Comparison of ENCODE assay signal across 26 cellular contexts in the genomic region with DNA sequence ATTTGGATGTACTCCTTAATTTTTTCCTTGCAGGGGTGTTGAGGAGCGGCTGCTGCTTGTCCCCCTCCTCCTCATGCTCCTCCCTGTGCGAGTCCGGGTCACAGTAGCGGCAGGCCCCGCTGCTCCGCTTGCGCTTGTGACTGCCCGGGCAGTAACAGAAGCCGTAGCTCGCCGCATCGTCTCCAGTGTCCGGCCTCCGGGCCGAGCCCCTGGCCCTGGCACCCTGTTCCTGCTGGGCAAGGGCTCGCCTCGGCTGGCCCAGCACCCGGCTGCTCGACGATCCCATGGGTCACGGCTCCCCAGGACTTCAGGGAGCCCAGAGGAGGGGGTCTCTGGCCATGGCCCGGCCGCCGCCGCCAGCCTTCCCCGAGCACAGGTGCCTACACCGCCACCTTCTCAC. TPM values are rescaled to one million over a fixed set of nuclear protein-coding genes. Genes with fewer than 3 reads are reported as not detected.
A peak's percentile ranks its signal among the peaks of the same experiment; 100 is the strongest.
DNase-seq lines count a peak whose midpoint lies in the region; ATAC-seq and TF ChIP-seq lines count a peak whose summit lies in the region.
"Had no signal": no experiment of that assay in that cellular context is flagged by ENCODE, and none has a peak within 500 bp of the region (broad histone marks: within the 10 kb centered on the region; RNA-seq: fewer than 3 reads in every experiment).

A gene with protein sequence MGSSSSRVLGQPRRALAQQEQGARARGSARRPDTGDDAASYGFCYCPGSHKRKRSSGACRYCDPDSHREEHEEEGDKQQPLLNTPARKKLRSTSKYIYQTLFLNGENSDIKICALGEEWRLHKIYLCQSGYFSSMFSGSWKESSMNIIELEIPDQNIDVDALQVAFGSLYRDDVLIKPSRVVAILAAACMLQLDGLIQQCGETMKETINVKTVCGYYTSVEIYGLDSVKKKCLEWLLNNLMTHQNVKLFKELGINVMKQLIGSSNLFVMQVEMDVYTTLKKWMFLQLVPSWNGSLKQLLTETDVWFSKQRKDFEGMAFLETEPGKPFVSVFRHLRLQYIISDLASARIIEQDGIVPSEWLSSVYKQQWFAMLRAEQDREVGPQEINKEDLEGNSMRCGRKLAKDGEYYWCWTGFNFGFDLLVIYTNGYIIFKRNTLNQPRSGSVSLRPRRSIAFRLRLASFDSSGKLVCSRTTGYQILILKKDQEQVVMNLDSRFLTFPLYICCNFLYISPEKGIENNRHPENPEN (minus strand): TSS at position 358 of the 400 bp plus-strand sequence. CDS start 72 bp downstream, at position 286.

- peaks cover 4% of the 10 kb centered on the region for H3K27me3 Mint-ChIP-seq in neural crest cell (ENCODE audit: low read depth)

- TF ChIP-seq EP300 in SK-N-SH (IDR thresholded peaks at IDR 0.05; ENCODE audit: borderline replicate concordance in 1 of 2, low read depth in 1 of 2, low read length in 1 of 2), result no peak

- no peak for TF ChIP-seq RAD21 in SK-N-SH (IDR thresholded peaks at IDR 0.05; ENCODE audit: low read length)

- H3K4me3 ChIP-seq in SK-N-SH (ENCODE audit: low read depth in 2 of 2, low read length in 1 of 2), result peak within 1 kb of the TSS in 1 of 2 experiments; percentile 21; a peak in 2 of 4 replicates
- H3K4me3 ChIP-seq in HAP-1, result no peak within 1 kb of the TSS
- H3K4me3 ChIP-seq: BLaER1 treated with 17β-estradiol and CSF1 and Interleukin-3, amounts not matched to agents 10 nM and 100 nM; SJSA1 had no signal

- no peaks in the 10 kb centered on the region for H4K20me1 ChIP-seq in SK-N-SH (ENCODE audit: insufficient read depth)
- H4K20me1 ChIP-seq: BLaER1 treated with 17β-estradiol and CSF1 and Interleukin-3, amounts not matched to agents 10 nM and 100 nM had no signal

- no peaks in the 10 kb centered on the region for H3K36me3 Mint-ChIP-seq in neural crest cell (ENCODE audit: low read depth)
- H3K36me3 Mint-ChIP-seq: CD8-positive, alpha-beta T cell had no signal

- WGBS in SK-N-SH (ENCODE audit: low lambda C conversion rate), result 69% methylated on average over 12 of the region's 27 CpGs

- no peaks in the 10 kb centered on the region for H3F3A ChIP-seq in SK-N-SH (replicated peaks; ENCODE audit: insufficient read depth)

- peak within 1 kb of the TSS; percentile 76; the same call in 1 of the 2 replicates for H2AFZ ChIP-seq in SK-N-SH (ENCODE audit: low read depth)

- no peaks in the 10 kb centered on the region for H3K36me3 ChIP-seq in SK-N-SH (replicated peaks in 1 of 2; ENCODE audit: control insufficient read depth in 1 of 2, insufficient read depth in 2 of 2, low read length in 1 of 2)
- H3K36me3 ChIP-seq in HAP-1 (replicated peaks), result no peaks in the 10 kb centered on the region
- H3K36me3 ChIP-seq: BLaER1 treated with 17β-estradiol and CSF1 and Interleukin-3, amounts not matched to agents 10 nM and 100 nM; SJSA1 had no signal

- POLR2A ChIA-PET in SK-N-SH (lab: Yijun Ruan, JAX), result interaction anchor here (1.5 kb wide), 1 partner anchor 17 kb away, joined by 11 read pairs; a partner anchor contains a TSS

- H3K9me2 ChIP-seq in SK-N-SH, result no peaks in the 10 kb centered on the region

- in situ Hi-C loops in HAP-1 (cut with MboI; ENCODE audit: low sequenced_read_pairs), result no loop called here

- H3K4me1 ChIP-seq in SK-N-SH (ENCODE audit: control insufficient read depth in 1 of 2, insufficient read depth in 2 of 2, low read depth in 1 of 2, low read length in 1 of 2), result no peaks in the 10 kb centered on the region; a peak in 1 of 4 replicates
- peaks cover 5% of the 10 kb centered on the region for H3K4me1 ChIP-seq in HAP-1
- H3K4me1 ChIP-seq: SJSA1 had no signal

- H3K27me3 ChIP-seq in SK-N-SH (ENCODE audit: insufficient read depth) (no peaks in the 10 kb centered on the region), HAP-1 (ENCODE audit: low read depth) (no peaks in the 10 kb centered on the region)
- H3K27me3 ChIP-seq: BLaER1 treated with 17β-estradiol and CSF1 and Interleukin-3, amounts not matched to agents 10 nM and 100 nM had no signal

- DNase-seq in NCI-H146 (lab: John Stamatoyannopoulos, UW) (peak; percentile 24), NCI-H146 treated with DMSO at 0.1 percent for 48 hours (lab: John Stamatoyannopoulos, UW; ENCODE audit: unreplicated experiment) (no peak), SK-N-SH (peak; percentile 75), neural crest cell (ENCODE audit: low read depth, low spot score) (no peak), HAP-1 (ENCODE audit: low spot score in 2 of 2) (no peak), C1 segment of cervical spinal cord (lab: John Stamatoyannopoulos, UW) (no peak), COLO668 (lab: John Stamatoyannopoulos, UW; ENCODE audit: unreplicated experiment) (no peak)
- DNase-seq: ACHN; Calu3; CD8-positive, alpha-beta T cell; HFFc6; NCI-H1105 treated with DMSO at 0.1 percent for 48 hours; NCI-H1694 treated with DMSO at 0.1 percent for 48 hours; NCI-H2081 treated with DMSO at 0.1 percent for 48 hours; NCI-H2171 treated with DMSO at 0.1 percent for 48 hours; NCI-H446 treated with DMSO at 0.1 percent for 48 hours; NK-92 treated with Interleukin-12 subunit alpha and Interleukin-12 subunit beta, amount 100 ng/mL, for 24 hours; SW 1271; T-helper 17 cell had no signal

- no peak for ATAC-seq in GM19452 (IDR thresholded peaks at IDR 0.05; ENCODE audit: unreplicated experiment)
- ATAC-seq: CD8-positive, alpha-beta T cell; Right ventricle myocardium inferior; T-helper 17 cell had no signal

- H3K27ac ChIP-seq in SK-N-SH (ENCODE audit: low read depth in 2 of 2, low read length in 1 of 2), result no peak within 1 kb of the TSS
- H3K27ac ChIP-seq: 22Rv1; BLaER1 treated with 17β-estradiol and CSF1 and Interleukin-3, amounts not matched to agents 10 nM and 100 nM; KMS-11; SJSA1 had no signal

- H3K9me3 ChIP-seq in SK-N-SH (no peaks in the 10 kb centered on the region), HAP-1 (no peaks in the 10 kb centered on the region)
- H3K9me3 ChIP-seq: BLaER1 treated with 17β-estradiol and CSF1 and Interleukin-3, amounts not matched to agents 10 nM and 100 nM; SJSA1 had no signal

- H3K79me2 ChIP-seq in SK-N-SH (ENCODE audit: insufficient read depth), result no peaks in the 10 kb centered on the region

- TF ChIP-seq CTCF in SK-N-SH (IDR thresholded peaks at IDR 0.05) (no peak), neural crest cell (conservative IDR thresholded peaks at IDR 0.05) (no peak)

- no peaks in the 10 kb centered on the region for H3K9me3 Mint-ChIP-seq in neural crest cell
- H3K9me3 Mint-ChIP-seq: CD8-positive, alpha-beta T cell; HFFc6 had no signal

- H3K9ac ChIP-seq in SK-N-SH, result no peak within 1 kb of the TSS
- H3K9ac ChIP-seq: BLaER1 treated with 17β-estradiol and CSF1 and Interleukin-3, amounts not matched to agents 10 nM and 100 nM; KMS-11 had no signal

- CTCF ChIA-PET in SK-N-SH (lab: Yijun Ruan, JAX), result interaction anchor here (0.6 to 3.9 kb wide), 3 partner anchors 9 to 481 kb away, joined by 3 to 18 read pairs (median 9); no protein-coding TSS in a partner anchor

- H3K27ac Mint-ChIP-seq in neural crest cell (ENCODE audit: unreplicated experiment), result peak within 1 kb of the TSS; percentile 43
- H3K27ac Mint-ChIP-seq: CD8-positive, alpha-beta T cell; HFFc6 had no signal

- H3K4me2 ChIP-seq in SK-N-SH, result no peak within 1 kb of the TSS; the same call in 1 of the 2 replicates
- H3K4me2 ChIP-seq: BLaER1 treated with 17β-estradiol and CSF1 and Interleukin-3, amounts not matched to agents 10 nM and 100 nM; KMS-11 had no signal

- H3K4me3 Mint-ChIP-seq in neural crest cell, result no peak within 1 kb of the TSS
- H3K4me3 Mint-ChIP-seq: CD8-positive, alpha-beta T cell; HFFc6; T-helper 17 cell had no signal

- no peaks in the 10 kb centered on the region for H3K4me1 Mint-ChIP-seq in neural crest cell

TF ChIP-seq in SK-N-SH, 30 proteins besides CTCF, POLR2A, EP300 and RAD21 (continues in another document):
- TF ChIP-seq POLR2AphosphoS5 (IDR thresholded peaks at IDR 0.05; ENCODE audit: low read depth, low read length) (no peak), RXRA (IDR thresholded peaks at IDR 0.05; ENCODE audit: borderline replicate concordance, low read depth) (no peak), RCOR1 (IDR thresholded peaks at IDR 0.05; ENCODE audit: low read length) (no peak), TAF1 (IDR thresholded peaks at IDR 0.05; ENCODE audit: borderline replicate concordance, low read depth, low read length) (no peak), FOSL2 (IDR thresholded peaks at IDR 0.05; ENCODE audit: borderline replicate concordance, low read depth) (no peak), NRF1 (IDR thresholded peaks at IDR 0.05; ENCODE audit: low read depth, low read length) (no peak), FOXM1 (IDR thresholded peaks at IDR 0.05; ENCODE audit: low read depth) (no peak), SMC3 (IDR thresholded peaks at IDR 0.05; ENCODE audit: low read depth, low read length) (no peak), EZH2phosphoT487 (IDR thresholded peaks at IDR 0.05; ENCODE audit: borderline replicate concordance, low read depth) (no peak), MEF2A (IDR thresholded peaks at IDR 0.05; ENCODE audit: borderline replicate concordance, low read depth) (no peak), RFX5 (IDR thresholded peaks at IDR 0.05; ENCODE audit: low read length) (no peak)
- TF ChIP-seq, protein P1, sequence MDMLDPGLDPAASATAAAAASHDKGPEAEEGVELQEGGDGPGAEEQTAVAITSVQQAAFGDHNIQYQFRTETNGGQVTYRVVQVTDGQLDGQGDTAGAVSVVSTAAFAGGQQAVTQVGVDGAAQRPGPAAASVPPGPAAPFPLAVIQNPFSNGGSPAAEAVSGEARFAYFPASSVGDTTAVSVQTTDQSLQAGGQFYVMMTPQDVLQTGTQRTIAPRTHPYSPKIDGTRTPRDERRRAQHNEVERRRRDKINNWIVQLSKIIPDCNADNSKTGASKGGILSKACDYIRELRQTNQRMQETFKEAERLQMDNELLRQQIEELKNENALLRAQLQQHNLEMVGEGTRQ (IDR thresholded peaks at IDR 0.05; ENCODE audit: borderline replicate concordance, low read depth, low read length), result no peak

RNA-seq across cellular contexts. Expression of the gene that starts here (rescaled TPM):
- not detected in 2 replicates for polyA plus RNA-seq in SK-N-SH (2012; rRNA removed)
- polyA plus RNA-seq in SK-N-SH (2012; cell fraction: cytosol; rRNA removed), result 0.01 TPM in 2 replicates
- polyA plus RNA-seq in SK-N-SH (2012; cell fraction: nucleus; rRNA removed), result not detected in 2 replicates
- not detected in 2 replicates for total RNA-seq in neural crest cell
- total RNA-seq: Calu3; CD8-positive, alpha-beta T cell; Daoy; HFFc6; Right ventricle myocardium inferior; SJSA1; T-helper 17 cell had no signal

Comparison
In these comparisons a context has a peak if more than half of its experiments do, and no peak if none do; other contexts are left out.
1. Peak in DNase-seq in SK-N-SH; RNA of the gene not detected or under 1 TPM.